In the genomic region with DNA sequence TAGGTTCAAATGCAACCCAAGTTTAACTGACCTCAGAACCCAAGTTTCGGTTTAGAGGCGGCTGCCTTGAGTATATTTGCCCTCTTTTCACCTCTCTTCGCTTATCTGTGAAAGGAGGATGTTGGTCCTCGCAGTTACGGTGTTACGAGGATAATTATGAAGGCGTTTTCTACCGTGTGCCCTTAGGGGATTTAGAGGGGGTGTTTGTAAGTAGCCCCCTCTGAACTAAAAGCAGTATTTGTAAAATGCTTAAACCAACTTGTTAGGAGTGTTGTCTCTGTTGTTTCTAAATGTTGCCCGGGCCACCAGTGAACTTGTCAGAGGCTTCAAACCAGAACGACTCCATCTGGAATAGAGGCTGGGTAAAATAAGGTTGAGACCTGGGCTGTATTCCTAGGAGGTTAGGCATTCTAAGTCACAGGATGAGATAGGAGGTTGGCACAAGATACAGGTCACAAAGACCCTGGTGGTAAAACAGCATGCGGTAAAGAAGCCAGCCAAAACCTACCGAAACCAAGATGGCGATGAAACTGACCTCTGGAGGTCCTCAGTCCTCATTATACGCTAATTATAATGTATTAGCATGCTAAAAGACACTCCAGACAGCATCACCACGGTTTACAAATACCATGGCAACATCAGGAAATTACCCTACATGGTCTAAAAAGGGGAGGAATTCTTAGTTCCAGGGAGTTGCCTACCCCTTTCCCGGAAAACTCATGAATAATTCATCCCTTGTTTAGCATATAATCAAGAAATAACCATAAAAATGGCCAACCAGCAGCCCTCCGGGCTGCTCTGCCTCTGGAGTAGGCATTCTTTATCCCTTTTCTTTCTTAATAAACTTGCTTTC, we compare ENCODE assay signal across 7 cellular contexts. TPM values are rescaled to one million over a fixed set of nuclear protein-coding genes. Genes with fewer than 3 reads are reported as not detected.
DNase-seq lines count a peak whose midpoint lies in the region; ATAC-seq and TF ChIP-seq lines count a peak whose summit lies in the region.

No MANE protein-coding gene starts in this region.

- H3K27me3 ChIP-seq in Karpas-422 (ENCODE audit: low read length) = no peaks in the 10 kb centered on the region
- H3K27me3 ChIP-seq in effector memory CD4-positive, alpha-beta T cell (replicated peaks; ENCODE audit: control insufficient read depth, insufficient read depth, low read length, poor library complexity, severe bottlenecking) = no peaks in the 10 kb centered on the region

- H3K36me3 Mint-ChIP-seq in nephron (ENCODE audit: low read depth) = peaks cover 10% of the 10 kb centered on the region

- no peak for TF ChIP-seq CTCF in nephron (IDR thresholded peaks at IDR 0.05; ENCODE audit: unreplicated experiment in 3 of 3)

- peaks cover 24% of the 10 kb centered on the region for H3K4me1 ChIP-seq in Karpas-422 (ENCODE audit: low read length)
- H3K4me1 ChIP-seq in effector memory CD4-positive, alpha-beta T cell (ENCODE audit: control insufficient read depth, insufficient read depth, low read length, poor library complexity, severe bottlenecking) = peaks cover 4% of the 10 kb centered on the region

- no peak for DNase-seq in Karpas-422
- DNase-seq in effector memory CD4-positive, alpha-beta T cell = no peak
- DNase-seq in NCI-H187 (lab: John Stamatoyannopoulos, UW) = no peak
- no peak for DNase-seq in GF-D8 (lab: John Stamatoyannopoulos, UW)
- no peak for DNase-seq in kidney tubule cell (ENCODE audit: low spot score)

- no peaks in the 10 kb centered on the region for H3K9me2 ChIP-seq in Karpas-422 (replicated peaks; ENCODE audit: insufficient read depth, low read length)

- H3K4me3 ChIP-seq in Karpas-422 (ENCODE audit: low read length) = peak overlapping the region; percentile 87
- peak overlapping the region; percentile 82 for H3K4me3 ChIP-seq in effector memory CD4-positive, alpha-beta T cell (ENCODE audit: insufficient read depth, low read depth, low read length, poor library complexity, severe bottlenecking)

- H3K4me3 Mint-ChIP-seq in nephron = peak overlapping the region; percentile 95 to 99 (median 98)

- H3K9ac ChIP-seq in Karpas-422 (ENCODE audit: low read length) = peak overlapping the region; percentile 88

- H3K9me3 Mint-ChIP-seq in nephron = no peaks in the 10 kb centered on the region

- no peaks in the 10 kb centered on the region for H4K20me1 ChIP-seq in Karpas-422 (ENCODE audit: insufficient read depth, low read depth, low read length)

- no peaks in the 10 kb centered on the region for H3K9me3 ChIP-seq in Karpas-422 (ENCODE audit: low read length)
- no peaks in the 10 kb centered on the region for H3K9me3 ChIP-seq in effector memory CD4-positive, alpha-beta T cell (ENCODE audit: control insufficient read depth, low read length)

- peaks cover 8% of the 10 kb centered on the region for H3K27me3 Mint-ChIP-seq in nephron (ENCODE audit: low read depth)

- H3K79me2 ChIP-seq in Karpas-422 (ENCODE audit: low read length) = no peaks in the 10 kb centered on the region

- ATAC-seq in GM19351 (IDR thresholded peaks at IDR 0.05; ENCODE audit: unreplicated experiment) = peak; percentile 40

- H3K4me2 ChIP-seq in Karpas-422 (ENCODE audit: low read depth, low read length, poor library complexity, severe bottlenecking) = peak overlapping the region; percentile 86

- H3K27ac ChIP-seq in Karpas-422 (ENCODE audit: low read length) = peak overlapping the region; percentile 20; the same call in 1 of the 2 replicates
- H3K27ac ChIP-seq in effector memory CD4-positive, alpha-beta T cell (ENCODE audit: insufficient read depth, low read length, poor library complexity, severe bottlenecking) = peak overlapping the region; percentile 56

- H3K4me1 Mint-ChIP-seq in nephron = peaks cover 43% of the 10 kb centered on the region

- H2AFZ ChIP-seq in Karpas-422 (ENCODE audit: low read length) = peak overlapping the region; percentile 76

- no peaks in the 10 kb centered on the region for H3K36me3 ChIP-seq in Karpas-422 (ENCODE audit: insufficient read depth, low read length)
- H3K36me3 ChIP-seq in effector memory CD4-positive, alpha-beta T cell (ENCODE audit: control insufficient read depth, insufficient read depth, low read length) = no peaks in the 10 kb centered on the region

- peak overlapping the region; percentile 60 to 92 (median 84) for H3K27ac Mint-ChIP-seq in nephron

RNA-seq across cellular contexts. Expression of a gene that starts 1.0 kb away (rescaled TPM):
- total RNA-seq in Karpas-422 (2014; rRNA removed; shearing (Covaris generic); ENCODE audit: low replicate concordance) = 6.3 and 24.2 TPM in 2 replicates

RNA-seq across cellular contexts. Expression of a gene that starts 22.8 kb away (rescaled TPM):
- total RNA-seq in Karpas-422 (2014; rRNA removed; shearing (Covaris generic); ENCODE audit: low replicate concordance) = 0.14 and 4.3 TPM in 2 replicates

RNA-seq across cellular contexts. Expression of a gene that starts 34.6 kb away (rescaled TPM):
- 0.43 and 1.2 TPM in 2 replicates for total RNA-seq in Karpas-422 (2014; rRNA removed; shearing (Covaris generic); ENCODE audit: low replicate concordance)
